ENCODE assay signal across 11 cellular contexts in the genomic region with DNA sequence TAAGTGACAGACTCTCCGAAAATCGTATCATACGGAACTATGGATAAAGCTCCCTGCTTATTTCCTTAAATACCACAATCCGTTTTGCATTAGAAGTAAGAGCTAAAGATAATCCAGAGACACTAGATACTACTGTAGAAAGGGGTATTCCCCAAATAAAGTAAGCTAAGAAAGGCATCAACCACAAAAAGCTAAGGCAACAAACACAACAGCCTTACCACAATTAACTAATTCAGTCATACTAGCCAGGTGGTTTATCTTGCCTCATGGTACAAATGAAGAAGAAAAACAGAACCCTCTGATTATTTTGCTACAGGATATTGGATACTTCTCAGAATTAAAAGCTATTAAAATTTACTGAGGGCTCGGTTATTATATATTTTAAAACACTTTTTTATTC. TPM values are rescaled to one million over a fixed set of nuclear protein-coding genes. Genes with fewer than 3 reads are reported as not detected.
A peak's percentile ranks its signal among the peaks of the same experiment; 100 is the strongest.
DNase-seq lines count a peak whose midpoint lies in the region; ATAC-seq and TF ChIP-seq lines count a peak whose summit lies in the region.
"Had no signal": no experiment of that assay in that cellular context is flagged by ENCODE, and none has a peak within 500 bp of the region (broad histone marks: within the 10 kb centered on the region; RNA-seq: fewer than 3 reads in every experiment).

No MANE protein-coding gene starts in this region.

- no peak overlapping the region for H3K4me3 Mint-ChIP-seq in CD8-positive, alpha-beta T cell

- H4K20me1 ChIP-seq in OCI-LY1 (ENCODE audit: insufficient read depth, low read length), result no peaks in the 10 kb centered on the region

- H3K9me2 ChIP-seq in OCI-LY1 (ENCODE audit: low read depth, low read length), result no peaks in the 10 kb centered on the region

- no peak overlapping the region for H3K27ac ChIP-seq in CD8-positive, alpha-beta T cell (ENCODE audit: low read depth, low read length)
- H3K27ac ChIP-seq in OCI-LY1 (ENCODE audit: low read depth, low read length, poor library complexity, severe bottlenecking) (peak overlapping the region; percentile 91), substantia nigra (ENCODE audit: low read depth, low read length, poor library complexity, severe bottlenecking) (no peak overlapping the region), heart right ventricle (no peak overlapping the region)

- no peaks in the 10 kb centered on the region for H3K9me3 Mint-ChIP-seq in CD8-positive, alpha-beta T cell

- H3K36me3 ChIP-seq in CD8-positive, alpha-beta T cell (ENCODE audit: insufficient read depth, low read length), result no peaks in the 10 kb centered on the region
- H3K36me3 ChIP-seq in OCI-LY1 (ENCODE audit: insufficient read depth, low read length) (no peaks in the 10 kb centered on the region), heart right ventricle (no peaks in the 10 kb centered on the region)

- H3K4me3 ChIP-seq in CD8-positive, alpha-beta T cell (ENCODE audit: low read depth, low read length), result no peak overlapping the region
- peak overlapping the region; percentile 57 for H3K4me3 ChIP-seq in OCI-LY1 (ENCODE audit: low read depth, low read length, poor library complexity, severe bottlenecking)
- H3K4me3 ChIP-seq in heart right ventricle, result no peak overlapping the region

- H3K79me2 ChIP-seq in OCI-LY1 (ENCODE audit: insufficient read depth, low read length), result peaks cover 96% of the 10 kb centered on the region

- POLR2A ChIA-PET in CD8-positive, alpha-beta T cell (lab: Charles Lee), result no interaction called here

- H3F3A ChIP-seq in OCI-LY1 (ENCODE audit: insufficient read depth, low read length), result peaks cover 19% of the 10 kb centered on the region

- peak overlapping the region; percentile 54 for H3K9ac ChIP-seq in OCI-LY1 (ENCODE audit: low read length)

- H3K27me3 ChIP-seq in CD8-positive, alpha-beta T cell (ENCODE audit: insufficient read depth, low read length), result no peaks in the 10 kb centered on the region
- H3K27me3 ChIP-seq in OCI-LY1 (ENCODE audit: insufficient read depth, low read length) (no peaks in the 10 kb centered on the region), heart right ventricle (no peaks in the 10 kb centered on the region)

- DNase-seq in CD8-positive, alpha-beta T cell, result no peak
- DNase-seq in NCI-H510A (lab: John Stamatoyannopoulos, UW), result no peak
- DNase-seq in stimulated activated CD4-positive, alpha-beta T cell treated with anti-CD3 and anti-CD28 coated beads, Interleukin-12 subunit alpha, Interleukin-12 subunit beta, amount 100 ng/mL, for 4 hours, result no peak
- no peak for DNase-seq in substantia nigra (lab: John Stamatoyannopoulos, UW)
- DNase-seq in heart right ventricle, result no peak
- DNase-seq: activated gamma-delta T cell, Caco-2, SHP77 had no signal

- peak; percentile 87 for ATAC-seq in CD8-positive, alpha-beta T cell
- peak; percentile 70 for ATAC-seq in GM19043 (IDR thresholded peaks at IDR 0.05; ENCODE audit: low read depth, unreplicated experiment)
- ATAC-seq in HG02885 (IDR thresholded peaks at IDR 0.05; ENCODE audit: poor library complexity, unreplicated experiment), result peak; percentile 82
- no peak for ATAC-seq in heart right ventricle

- H3K9me3 ChIP-seq in CD8-positive, alpha-beta T cell (ENCODE audit: low read length), result no peaks in the 10 kb centered on the region
- H3K9me3 ChIP-seq in OCI-LY1 (ENCODE audit: low read length), result no peaks in the 10 kb centered on the region
- no peaks in the 10 kb centered on the region for H3K9me3 ChIP-seq in heart right ventricle
- H3K9me3 ChIP-seq: Caco-2 had no signal

- no peaks in the 10 kb centered on the region for H3K27me3 Mint-ChIP-seq in CD8-positive, alpha-beta T cell (ENCODE audit: low read depth)

- H3K4me2 ChIP-seq in OCI-LY1 (ENCODE audit: low read length), result peak overlapping the region; percentile 71

- 79 to 81% methylated on average over 5 of the region's 5 CpGs for WGBS in heart right ventricle, 2 donors

- peaks cover 30% of the 10 kb centered on the region for H3K4me1 ChIP-seq in CD8-positive, alpha-beta T cell (ENCODE audit: insufficient read depth, low read length)
- H3K4me1 ChIP-seq in OCI-LY1 (ENCODE audit: insufficient read depth, low read length, severe bottlenecking), result peaks cover 98% of the 10 kb centered on the region
- H3K4me1 ChIP-seq in heart right ventricle, result peaks cover 0 to 78% (median 44%) of the 10 kb centered on the region in 9 donors

- no peaks in the 10 kb centered on the region for H3K36me3 Mint-ChIP-seq in CD8-positive, alpha-beta T cell

- TF ChIP-seq CTCF in CD8-positive, alpha-beta T cell (IDR thresholded peaks at IDR 0.05), result no peak
- no peak for TF ChIP-seq CTCF in OCI-LY1 (IDR thresholded peaks at IDR 0.05; ENCODE audit: low read length)
- TF ChIP-seq CTCF in heart right ventricle (IDR thresholded peaks at IDR 0.05), result no peak

- intact Hi-C loops in CD8-positive, alpha-beta T cell (cut with DNase I, micrococcal nuclease), result no loop called here
- intact Hi-C loops in heart right ventricle (cut with DNase I), result no loop called here

- H3K27ac Mint-ChIP-seq in CD8-positive, alpha-beta T cell, result no peak overlapping the region

- H3K4me1 Mint-ChIP-seq in CD8-positive, alpha-beta T cell (ENCODE audit: low read depth), result peaks cover 82% of the 10 kb centered on the region

- no peak overlapping the region for H2AFZ ChIP-seq in OCI-LY1 (ENCODE audit: low read length)

- CTCF ChIA-PET in CD8-positive, alpha-beta T cell (lab: Charles Lee), result no interaction called here

RNA-seq across cellular contexts. Expression of a gene that starts 14.1 kb away (rescaled TPM):
- 1 to 10 TPM; 7.6 to 8.5 TPM for total RNA-seq in CD8-positive, alpha-beta T cell
- total RNA-seq in heart right ventricle, result 10 to 100 TPM; 11.9 to 19.8 (median 14.8) TPM
- 10 to 100 TPM; 15.6 to 19.5 TPM for polyA plus RNA-seq in heart right ventricle

RNA-seq across cellular contexts. Expression of a gene that starts 14.3 kb away (rescaled TPM):
- total RNA-seq in CD8-positive, alpha-beta T cell, result 10 to 100 TPM; 12.5 to 13.2 TPM
- total RNA-seq in heart right ventricle, result 1 to 10 TPM; 4.7 to 8.0 (median 6.3) TPM
- 1 to 10 TPM; 1.6 to 3.9 TPM for polyA plus RNA-seq in heart right ventricle

Comparison
In these comparisons a context has a peak if more than half of its experiments do, and no peak if none do; other contexts are left out.
1. ATAC-seq: peak in CD8-positive, alpha-beta T cell (single experiment), GM19043 (single experiment) and HG02885 (single experiment); none in heart right ventricle (0 of 8).